In genomic region chr1:48200166-48200900, GRCh38 we compare ENCODE assay signal across 20 cellular contexts. TPM values are rescaled to one million over a fixed set of nuclear protein-coding genes. Genes with fewer than 3 reads are reported as not detected.
DNase-seq lines count a peak whose midpoint lies in the region; FAIRE-seq and TF ChIP-seq lines count a peak whose summit lies in the region.
"Had no signal": no experiment of that assay in that cellular context is flagged by ENCODE, and none has a peak within 500 bp of the region (broad histone marks: within the 10 kb centered on the region; RNA-seq: fewer than 3 reads in every experiment).

No MANE protein-coding gene starts in this region.

- H3K27me3 ChIP-seq in bronchial epithelial cell (ENCODE audit: control insufficient read depth, insufficient read depth, low read length) (no peaks in the 10 kb centered on the region), GM23248 (replicated peaks; ENCODE audit: insufficient read depth) (peaks cover 64% of the 10 kb centered on the region)
- H3K27me3 ChIP-seq: BE2C had no signal

- H3F3A ChIP-seq in GM23248 (ENCODE audit: insufficient read depth): peaks cover 17% of the 10 kb centered on the region

- no peak overlapping the region for H2AFZ ChIP-seq in GM23248

- no peak overlapping the region for H3K4me3 Mint-ChIP-seq in nephron progenitor cell
- H3K4me3 Mint-ChIP-seq: CD4-positive, alpha-beta memory T cell; HFFc6 had no signal

- H3K36me3 Mint-ChIP-seq in nephron progenitor cell (ENCODE audit: low read depth): no peaks in the 10 kb centered on the region
- H3K36me3 Mint-ChIP-seq: CD4-positive, alpha-beta memory T cell had no signal

- H3K27me3 Mint-ChIP-seq in nephron progenitor cell (ENCODE audit: low read depth, poor library complexity): peaks cover 9% of the 10 kb centered on the region

- no peak overlapping the region for H3K27ac Mint-ChIP-seq in nephron progenitor cell
- H3K27ac Mint-ChIP-seq: CD4-positive, alpha-beta memory T cell; HFFc6 had no signal

- WGBS in GM23248 (ENCODE audit: low coverage in 1 of 2, low lambda C conversion rate in 2 of 2, missing lambda C conversion rate in 2 of 2), 2 experiments: 70 to 79% methylated on average over 3 of the region's 3 CpGs

- H3K9ac ChIP-seq in GM23248: no peak overlapping the region

- in situ Hi-C loops in GM23248 (cut with MboI): no loop called here

- H3K4me1 ChIP-seq in GM23248 (ENCODE audit: insufficient read depth): peaks cover 15% of the 10 kb centered on the region
- H3K4me1 ChIP-seq: BE2C had no signal

- TF ChIP-seq CTCF in bronchial epithelial cell (IDR thresholded peaks at IDR 0.05; ENCODE audit: insufficient read depth, low read length, severe bottlenecking): no peak
- no peak for TF ChIP-seq CTCF in nephron progenitor cell (IDR thresholded peaks at IDR 0.05)

- H3K4me3 ChIP-seq in bronchial epithelial cell (ENCODE audit: low read depth, low read length): no peak overlapping the region
- no peak overlapping the region for H3K4me3 ChIP-seq in GM23248

- no peak overlapping the region for H3K4me2 ChIP-seq in GM23248 (ENCODE audit: unreplicated experiment)

- H3K4me1 Mint-ChIP-seq in nephron progenitor cell: peaks cover 11% of the 10 kb centered on the region
- H3K4me1 Mint-ChIP-seq: CD4-positive, alpha-beta memory T cell had no signal

- no peak overlapping the region for H3K27ac ChIP-seq in GM23248

- H3K9me2 ChIP-seq in GM23248 (ENCODE audit: insufficient read depth): no peaks in the 10 kb centered on the region

- H3K9me3 Mint-ChIP-seq in nephron progenitor cell: no peaks in the 10 kb centered on the region
- H3K9me3 Mint-ChIP-seq: CD4-positive, alpha-beta memory T cell; HFFc6 had no signal

- no peaks in the 10 kb centered on the region for H3K36me3 ChIP-seq in bronchial epithelial cell (ENCODE audit: control insufficient read depth, insufficient read depth, low read length)
- no peaks in the 10 kb centered on the region for H3K36me3 ChIP-seq in GM23248 (ENCODE audit: low read depth)
- H3K36me3 ChIP-seq: BE2C had no signal

- H3K9me3 ChIP-seq in GM23248 (ENCODE audit: low read depth): no peaks in the 10 kb centered on the region
- H3K9me3 ChIP-seq: BE2C had no signal

- DNase-seq in DMS79 treated with DMSO at 0.1 percent for 48 hours (lab: John Stamatoyannopoulos, UW): peak; percentile 65
- DNase-seq in NCI-H1048 (lab: John Stamatoyannopoulos, UW): peak; percentile 48
- peak; percentile 33 for DNase-seq in bronchial epithelial cell (ENCODE audit: low read depth)
- peak; percentile 62 for DNase-seq in myocyte (ENCODE audit: low read depth)
- DNase-seq in NCI-H510A (lab: John Stamatoyannopoulos, UW): no peak
- no peak for DNase-seq in germinal center (ENCODE audit: low spot score)
- no peak for DNase-seq in nephron progenitor cell
- no peak for DNase-seq in GM23248
- DNase-seq: BE2C; CD4-positive, alpha-beta memory T cell; HFFc6; KG1; MM.1S; NCI-H2081; NCI-H226; NCI-H82; SIG-M5 had no signal

- no peaks in the 10 kb centered on the region for H4K20me1 ChIP-seq in GM23248 (ENCODE audit: insufficient read depth)

- no peaks in the 10 kb centered on the region for H3K79me2 ChIP-seq in GM23248 (ENCODE audit: insufficient read depth)

- no peak for FAIRE-seq in bronchial epithelial cell (lab: Jason Lieb, UNC)
- FAIRE-seq: D721Med, H1, RCC 7860 had no signal

RNA-seq across cellular contexts. Expression of gene SLC5A9, which starts 22.2 kb away (rescaled TPM):
- total RNA-seq in bronchial epithelial cell (not detected in 2 replicates), myocyte (not detected in 2 replicates)
- 0.05 TPM for polyA plus RNA-seq in myocyte (2012)
- total RNA-seq in GM23248 (2014; rRNA removed; shearing (Covaris generic)): not detected in 2 replicates
- not detected in 2 replicates for polyA plus RNA-seq in GM23248 (2016; fragmentation: Nextera tagmentation; extraction: Ambion mirVana)
- total RNA-seq: CD4-positive, alpha-beta memory T cell; H1; HFFc6 had no signal
- polyA plus RNA-seq: CD4-positive, alpha-beta memory T cell had no signal

Comparison
In these comparisons a context has a peak if more than half of its experiments do, and no peak if none do; other contexts are left out.
1. DNase-seq: peak in DMS79 treated with DMSO at 0.1 percent for 48 hours (single experiment), NCI-H1048 (single experiment), bronchial epithelial cell (single experiment) and myocyte (single experiment); none in NCI-H510A (single experiment), germinal center (single experiment), nephron progenitor cell (single experiment) and GM23248 (single experiment).